ENCODE assay signal across 8 cellular contexts in genomic region chr1:165768513-165769394, GRCh38. TPM values are rescaled to one million over a fixed set of nuclear protein-coding genes. Genes with fewer than 3 reads are reported as not detected.
DNase-seq lines count a peak whose midpoint lies in the region; ATAC-seq and TF ChIP-seq lines count a peak whose summit lies in the region.

Gene TMCO1 (minus strand): TSS chr1:165768868. CDS start chr1:165768751, 117 bp downstream.

- H3K9me3 ChIP-seq in Peyer's patch (no peaks in the 10 kb centered on the region), muscle layer of colon (ENCODE audit: low read length) (no peaks in the 10 kb centered on the region)

- H3K27me3 ChIP-seq in Peyer's patch, result no peaks in the 10 kb centered on the region
- no peaks in the 10 kb centered on the region for H3K27me3 ChIP-seq in muscle layer of colon (ENCODE audit: control insufficient read depth in 1 of 2, insufficient read depth in 2 of 2, low read length in 2 of 2)

- peak; percentile 67 to 79 for TF ChIP-seq POLR2A in Peyer's patch (IDR thresholded peaks at IDR 0.05)

- H3K4me3 ChIP-seq in Peyer's patch (peak within 1 kb of the TSS; percentile 63 to 84 (median 81)), muscle layer of colon (ENCODE audit: low read depth in 1 of 2, low read length in 2 of 2) (peak within 1 kb of the TSS; percentile 59 to 98)

- peaks cover 4 to 37% (median 10%) of the 10 kb centered on the region in 4 donors for H3K4me1 ChIP-seq in Peyer's patch
- H3K4me1 ChIP-seq in muscle layer of colon (ENCODE audit: insufficient read depth, low read length), result peaks cover 29% of the 10 kb centered on the region

- H3K27ac ChIP-seq in Peyer's patch (peak within 1 kb of the TSS; percentile 84 to 93 (median 90)), muscle layer of colon (ENCODE audit: low read depth, low read length) (peak within 1 kb of the TSS; percentile 36)

- H3K9ac ChIP-seq in muscle layer of colon (ENCODE audit: low read length), result peak within 1 kb of the TSS; percentile 97

- TF ChIP-seq CTCF in Peyer's patch (IDR thresholded peaks at IDR 0.05), result peak in 3 of 6 experiments; percentile 24 to 35 (median 28)

- DNase-seq in DMS79 treated with DMSO at 0.1 percent for 48 hours (lab: John Stamatoyannopoulos, UW) (peak; percentile 96), KG1 (lab: John Stamatoyannopoulos, UW) (peak; percentile 97), Peyer's patch (peak; percentile 93 to 99 (median 97))
- DNase-seq in activated T-cell treated with anti-CD3 and anti-CD28 coated beads, Interleukin-2, amount 50 U/mL, for 48 hours, result peak; percentile 91 to 93
- DNase-seq in stimulated activated CD8-positive, alpha-beta memory T cell treated with anti-CD3 and anti-CD28 coated beads, Interleukin-7, amount 100 ng/mL, for 24 hours (ENCODE audit: low read depth), result peak; percentile 78

- ATAC-seq in GM21723 (IDR thresholded peaks at IDR 0.05; ENCODE audit: unreplicated experiment), result peak; percentile 99
- peak; percentile 100 for ATAC-seq in esophagus mucosa

- H3K36me3 ChIP-seq in Peyer's patch (peaks cover 0 to 40% (median 0%) of the 10 kb centered on the region in 3 donors), muscle layer of colon (ENCODE audit: insufficient read depth, low read length) (peaks cover 30% of the 10 kb centered on the region)

RNA-seq across cellular contexts. Expression of gene TMCO1, which starts in this region (rescaled TPM):
- total RNA-seq in Peyer's patch (100 to 1,000 TPM in 1 of 4 donors, 10 to 100 TPM in 3; 29.7 to 183 (median 72.9) TPM), esophagus mucosa (60.6 TPM)

Comparison
In these comparisons a context has a peak if more than half of its experiments do, and no peak if none do; other contexts are left out.
1. Peak in every context shown above with its lines: DNase-seq, ATAC-seq, H3K4me3 ChIP-seq and H3K27ac ChIP-seq.